ENCODE assay signal across 8 cellular contexts in genomic region chr17:3965123-3965800, GRCh38. TPM values are rescaled to one million over a fixed set of nuclear protein-coding genes. Genes with fewer than 3 reads are reported as not detected.
DNase-seq lines count a peak whose midpoint lies in the region; ATAC-seq and TF ChIP-seq lines count a peak whose summit lies in the region.
"Had no signal": no experiment of that assay in that cellular context is flagged by ENCODE, and none has a peak within 500 bp of the region (broad histone marks: within the 10 kb centered on the region; RNA-seq: fewer than 3 reads in every experiment).

No MANE protein-coding gene starts in this region.

- H3K27me3 Mint-ChIP-seq in activated naive CD8-positive, alpha-beta T cell treated with anti-CD3 and anti-CD28 coated beads, Interleukin-2, amount 10 ng/mL, durations not matched to agents 7 days and 5 days, result peaks cover 4% of the 10 kb centered on the region

- peak overlapping the region; percentile 35 for H3K4me3 ChIP-seq in iPS-11a (ENCODE audit: low read depth, low read length)
- H3K4me3 ChIP-seq in smooth muscle cell, result peak overlapping the region; percentile 57

- H3K9me3 ChIP-seq in smooth muscle cell (replicated peaks; ENCODE audit: low read depth), result no peaks in the 10 kb centered on the region

- peaks cover 41% of the 10 kb centered on the region for H3K27me3 ChIP-seq in smooth muscle cell (ENCODE audit: low read depth)

- no peaks in the 10 kb centered on the region for H4K20me1 ChIP-seq in smooth muscle cell (ENCODE audit: low read depth)

- peaks cover 40% of the 10 kb centered on the region for H3K4me1 Mint-ChIP-seq in activated naive CD8-positive, alpha-beta T cell treated with anti-CD3 and anti-CD28 coated beads, Interleukin-2, amount 10 ng/mL, durations not matched to agents 7 days and 5 days

- peak overlapping the region; percentile 89 for H2AFZ ChIP-seq in smooth muscle cell (ENCODE audit: low read depth)

- no peak overlapping the region for H3K9ac ChIP-seq in smooth muscle cell (ENCODE audit: low read depth)

- H3K4me3 Mint-ChIP-seq in activated naive CD8-positive, alpha-beta T cell treated with anti-CD3 and anti-CD28 coated beads, Interleukin-2, amount 10 ng/mL, durations not matched to agents 7 days and 5 days, result peak overlapping the region; percentile 87

- H3K36me3 ChIP-seq in smooth muscle cell (ENCODE audit: low read depth), result no peaks in the 10 kb centered on the region

- DNase-seq in M059J (ENCODE audit: low read depth) (peak; percentile 57), SKM-1 treated with dmso at 0.1 percent for 144 hours (lab: John Stamatoyannopoulos, UW; ENCODE audit: unreplicated experiment) (peak; percentile 57), smooth muscle cell (lab: John Stamatoyannopoulos, UW; ENCODE audit: unreplicated experiment) (no peak), LoVo (ENCODE audit: low spot score) (no peak)
- DNase-seq in activated naive CD8-positive, alpha-beta T cell treated with anti-CD3 and anti-CD28 coated beads, Interleukin-2, amount 10 ng/mL, durations not matched to agents 7 days and 5 days, result peak; percentile 79

- H3K79me2 ChIP-seq in smooth muscle cell (ENCODE audit: low read depth), result no peaks in the 10 kb centered on the region

- peak; percentile 31 for ATAC-seq in GM18909 (IDR thresholded peaks at IDR 0.05; ENCODE audit: poor library complexity, unreplicated experiment)
- peak; percentile 63 for ATAC-seq in activated naive CD8-positive, alpha-beta T cell treated with anti-CD3 and anti-CD28 coated beads, Interleukin-2, amount 10 ng/mL, durations not matched to agents 7 days and 5 days (ENCODE audit: low read depth)

- TF ChIP-seq CTCF in smooth muscle cell (IDR thresholded peaks at IDR 0.05; ENCODE audit: borderline replicate concordance, insufficient read depth, poor library complexity, severe bottlenecking), result no peak

- H3K27ac ChIP-seq in smooth muscle cell (ENCODE audit: low read depth), result no peak overlapping the region

- peaks cover 17% of the 10 kb centered on the region for H3K36me3 Mint-ChIP-seq in activated naive CD8-positive, alpha-beta T cell treated with anti-CD3 and anti-CD28 coated beads, Interleukin-2, amount 10 ng/mL, durations not matched to agents 7 days and 5 days

- H3K4me1 ChIP-seq in smooth muscle cell (ENCODE audit: low read depth), result peaks cover 10% of the 10 kb centered on the region

- H3F3A ChIP-seq in smooth muscle cell (ENCODE audit: low read depth), result no peaks in the 10 kb centered on the region

- WGBS in smooth muscle cell (ENCODE audit: low lambda C conversion rate), result 28% methylated on average over 13 of the region's 17 CpGs

- peak overlapping the region; percentile 93 for H3K27ac Mint-ChIP-seq in activated naive CD8-positive, alpha-beta T cell treated with anti-CD3 and anti-CD28 coated beads, Interleukin-2, amount 10 ng/mL, durations not matched to agents 7 days and 5 days

- H3K4me2 ChIP-seq in smooth muscle cell, result peak overlapping the region; percentile 92

- POLR2A ChIA-PET in activated naive CD8-positive, alpha-beta T cell treated with anti-CD3 and anti-CD28 coated beads, Interleukin-2, amount 10 ng/mL, durations not matched to agents 7 days and 5 days (lab: Charles Lee), result interaction anchor here (0.6 to 4.3 kb wide), 19 partner anchors 8 to 178 kb away, joined by 3 to 28 read pairs (median 4); partner anchors contain the start of genes CAMKK1, CYB5D2, P2RX1 and ZZEF1

- no peaks in the 10 kb centered on the region for H3K9me3 Mint-ChIP-seq in activated naive CD8-positive, alpha-beta T cell treated with anti-CD3 and anti-CD28 coated beads, Interleukin-2, amount 10 ng/mL, durations not matched to agents 7 days and 5 days

RNA-seq across cellular contexts. Expression of gene ATP2A3, which starts 1.0 kb away (rescaled TPM):
- total RNA-seq in M059J (2014; rRNA removed; shearing (Covaris generic)), result 0.10 TPM in 1 of 2 replicates, not detected in the other
- 100 to 1,000 TPM; 289 to 297 TPM for total RNA-seq in activated naive CD8-positive, alpha-beta T cell treated with anti-CD3 and anti-CD28 coated beads, Interleukin-2, amount 10 ng/mL, durations not matched to agents 7 days and 5 days
- total RNA-seq in smooth muscle cell, result 2.9 and 4.2 TPM in 2 replicates
- 4.7 and 7.8 TPM in 2 replicates for polyA plus RNA-seq in smooth muscle cell

RNA-seq across cellular contexts. Expression of gene P2RX1, which starts 49.0 kb away (rescaled TPM):
- total RNA-seq in M059J (2014; rRNA removed; shearing (Covaris generic)), result not detected in 2 replicates
- total RNA-seq in activated naive CD8-positive, alpha-beta T cell treated with anti-CD3 and anti-CD28 coated beads, Interleukin-2, amount 10 ng/mL, durations not matched to agents 7 days and 5 days, result under 1 TPM; 0.82 to 1.00 TPM
- total RNA-seq in smooth muscle cell, result 1.3 and 2.4 TPM in 2 replicates
- polyA plus RNA-seq in smooth muscle cell, result 0.47 and 3.2 TPM in 2 replicates
- total RNA-seq: pulmonary artery endothelial cell had no signal

Comparison
In these comparisons a context has a peak if more than half of its experiments do, and no peak if none do; other contexts are left out.
1. DNase-seq: peak in M059J (single experiment), SKM-1 treated with dmso at 0.1 percent for 144 hours (single experiment) and activated naive CD8-positive, alpha-beta T cell treated with anti-CD3 and anti-CD28 coated beads, Interleukin-2, amount 10 ng/mL, durations not matched to agents 7 days and 5 days (single experiment); none in smooth muscle cell (single experiment) and LoVo (single experiment).
2. RNA of gene ATP2A3, which starts 1.0 kb away (total RNA-seq): 289 to 297 TPM in activated naive CD8-positive, alpha-beta T cell treated with anti-CD3 and anti-CD28 coated beads, Interleukin-2, amount 10 ng/mL, durations not matched to agents 7 days and 5 days; 2.9 to 4.2 TPM in smooth muscle cell and 0.10 TPM in M059J; every median in the first group is over 10 times any median in the second.